Comparison of ENCODE assay signal across 19 cellular contexts in genomic region chr7:158444501-158445420, GRCh38.
DNase-seq lines count a peak whose midpoint lies in the region; ATAC-seq, FAIRE-seq and TF ChIP-seq lines count a peak whose summit lies in the region.
"Had no signal": no experiment of that assay in that cellular context is flagged by ENCODE, and none has a peak within 500 bp of the region (broad histone marks: within the 10 kb centered on the region; RNA-seq: fewer than 3 reads in every experiment).

No MANE protein-coding gene starts in this region.

- H3K9ac ChIP-seq in SK-N-SH (no peak overlapping the region), H1 (replicated peaks in 1 of 4; ENCODE audit: extremely low read depth in 1 of 4, low read depth in 3 of 4, low read length in 3 of 4) (no peak overlapping the region)

- 0 out of 2 replicates have a peak overlapping the region, but pooled peaks have one; percentile 60 for H2BK12ac ChIP-seq in H1 (ENCODE audit: low read depth, low read length)

- peaks cover 19% of the 10 kb centered on the region; the same call in 1 of the 2 replicates for H3K23me2 ChIP-seq in H1 (ENCODE audit: low read depth, low read length)

- peaks cover 0 to 26% of the 10 kb centered on the region in 2 experiments; a peak in 1 of 4 replicates for H3K4me1 ChIP-seq in SK-N-SH (ENCODE audit: control insufficient read depth in 1 of 2, insufficient read depth in 2 of 2, low read depth in 1 of 2, low read length in 1 of 2)
- H3K4me1 ChIP-seq in H1 (replicated peaks in 1 of 4; ENCODE audit: control insufficient read depth in 3 of 4, insufficient read depth in 4 of 4, low read length in 3 of 4) = peaks cover 0 to 7% (median 0%) of the 10 kb centered on the region in 4 experiments; a peak in 4 of 7 replicates
- H3K4me1 ChIP-seq: BE2C had no signal

- TF ChIP-seq EP300 in SK-N-SH (IDR thresholded peaks at IDR 0.05; ENCODE audit: borderline replicate concordance in 1 of 2, low read depth in 1 of 2, low read length in 1 of 2) = no peak
- no peak for TF ChIP-seq EP300 in H1 (IDR thresholded peaks at IDR 0.05; ENCODE audit: borderline replicate concordance in 1 of 2, low read depth in 2 of 2, low read length in 2 of 2)

- 52% methylated on average over 25 of the region's 25 CpGs for WGBS in SK-N-SH (ENCODE audit: low lambda C conversion rate)
- WGBS in H1 (ENCODE audit: extremely low coverage in 1 of 2, insufficient coverage in 1 of 2, insufficient read length in 1 of 2, insufficient replicate concordance in 2 of 2, low coverage in 1 of 2, low lambda C conversion rate in 2 of 2, missing lambda C conversion rate in 1 of 2), 2 experiments = 82% methylated on average over 23 of the region's 25 CpGs; no CpG with 5 or more reads in 1 of the 2 experiments

- H3K14ac ChIP-seq in H1 (ENCODE audit: insufficient read length) = no peak overlapping the region

- H3F3A ChIP-seq in SK-N-SH (replicated peaks; ENCODE audit: insufficient read depth) = no peaks in the 10 kb centered on the region

- no peak overlapping the region for H2BK120ac ChIP-seq in H1 (replicated peaks; ENCODE audit: low read depth, low read length)

- H3K79me2 ChIP-seq in SK-N-SH (ENCODE audit: insufficient read depth) = no peaks in the 10 kb centered on the region
- H3K79me2 ChIP-seq in H1 (ENCODE audit: control insufficient read depth in 1 of 2, insufficient read depth in 2 of 2, low read length in 2 of 2) = no peaks in the 10 kb centered on the region

- TF ChIP-seq RAD21 in SK-N-SH (IDR thresholded peaks at IDR 0.05; ENCODE audit: low read length) (no peak), H1 (IDR thresholded peaks at IDR 0.05 in 1 of 2, conservative IDR thresholded peaks at IDR 0.05 in 1 of 2; ENCODE audit: low read depth in 2 of 2, low read length in 2 of 2) (no peak; a peak in 1 of 4 replicates)

- H3K4me2 ChIP-seq in SK-N-SH = no peak overlapping the region
- no peak overlapping the region for H3K4me2 ChIP-seq in H1 (ENCODE audit: insufficient read depth in 1 of 2, low read depth in 2 of 2, low read length in 2 of 2)

- DNase-seq in SK-N-SH = peak; percentile 68
- DNase-seq in H7 = peak; percentile 77
- DNase-seq in H1 (ENCODE audit: low read depth in 1 of 2, low spot score in 2 of 2) = no peak
- DNase-seq in osteocyte (ENCODE audit: extremely low spot score, unreplicated experiment) = peak; percentile 82
- no peak for DNase-seq in NCI-H82 treated with DMSO at 0.1 percent for 48 hours (lab: John Stamatoyannopoulos, UW; ENCODE audit: unreplicated experiment)
- DNase-seq in OCI-M2 (lab: John Stamatoyannopoulos, UW; ENCODE audit: unreplicated experiment) = no peak
- DNase-seq: 8988T, BE2C, DMS79, KBM-7, NCI-H146, NCI-H2081, NCI-H510A, NCI-H82, SHP77 had no signal

- no peak overlapping the region for H4K5ac ChIP-seq in H1 (ENCODE audit: insufficient read length, low read depth, low read length)

- H3K4me3 ChIP-seq in SK-N-SH (ENCODE audit: low read depth in 2 of 2, low read length in 1 of 2) (no peak overlapping the region), H7 (ENCODE audit: insufficient read depth, low read depth, low read length) (no peak overlapping the region), H1 (ENCODE audit: extremely low read depth in 1 of 4, insufficient read depth in 2 of 4, low read depth in 3 of 4, low read length in 4 of 4) (no peak overlapping the region)

- no peak overlapping the region for H3K23ac ChIP-seq in H1 (ENCODE audit: insufficient read length)

- no peak for ATAC-seq in SK-N-SH treated with all-trans-retinoic acid at 6 μM for 48 hours
- ATAC-seq in GM21717 (IDR thresholded peaks at IDR 0.05; ENCODE audit: unreplicated experiment) = no peak
- ATAC-seq: CD8-positive, alpha-beta T cell had no signal

- H3K4me3 Mint-ChIP-seq in osteocyte (ENCODE audit: unreplicated experiment) = no peak overlapping the region
- H3K4me3 Mint-ChIP-seq: CD8-positive, alpha-beta T cell had no signal

- no peak overlapping the region for H3K27ac Mint-ChIP-seq in osteocyte (ENCODE audit: unreplicated experiment)
- H3K27ac Mint-ChIP-seq: CD8-positive, alpha-beta T cell had no signal

- FAIRE-seq in H1 (lab: Jason Lieb, UNC) = no peak
- FAIRE-seq: RCC 7860 had no signal

- H3K9me3 ChIP-seq in SK-N-SH (no peaks in the 10 kb centered on the region), H1 (ENCODE audit: insufficient read depth in 2 of 2, low read depth in 1 of 2, low read length in 1 of 2) (peaks cover 0 to 10% of the 10 kb centered on the region in 2 experiments; a peak in 1 of 4 replicates)
- H3K9me3 ChIP-seq: BE2C had no signal

- peaks cover 17% of the 10 kb centered on the region for H3K9me3 Mint-ChIP-seq in osteocyte (ENCODE audit: unreplicated experiment)

- POLR2A ChIA-PET in SK-N-SH (lab: Yijun Ruan, JAX) = no interaction called here
- POLR2A ChIA-PET in H1 (lab: Charles Lee; ENCODE audit: partially characterized antibody) = interaction anchor here (0.7 to 1.1 kb wide), 3 partner anchors 23 to 82 kb away, joined by 3 read pairs; no protein-coding TSS in a partner anchor

- no peaks in the 10 kb centered on the region for H3K4me1 Mint-ChIP-seq in osteocyte (ENCODE audit: unreplicated experiment)

- H3K27me3 Mint-ChIP-seq in osteocyte (ENCODE audit: unreplicated experiment) = no peaks in the 10 kb centered on the region

- no peak overlapping the region for H2AFZ ChIP-seq in SK-N-SH (ENCODE audit: low read depth)
- H2AFZ ChIP-seq in H1 (ENCODE audit: low read length) = no peak overlapping the region

- H4K91ac ChIP-seq in H1 (replicated peaks; ENCODE audit: insufficient read length, low read length) = peak overlapping the region; percentile 57

- H2AK5ac ChIP-seq in H1 (ENCODE audit: low read depth, low read length) = no peak overlapping the region

- H3K18ac ChIP-seq in H1 (ENCODE audit: extremely low read depth, low read length) = no peak overlapping the region

- H3K27ac ChIP-seq in SK-N-SH (ENCODE audit: low read depth in 2 of 2, low read length in 1 of 2) = no peak overlapping the region; a peak in 1 of 4 replicates
- H3K27ac ChIP-seq in H1 (ENCODE audit: low read depth, low read length) = no peak overlapping the region

- H3K27me3 ChIP-seq in SK-N-SH (ENCODE audit: insufficient read depth) (no peaks in the 10 kb centered on the region), H7 (ENCODE audit: control insufficient read depth, insufficient read depth, low read length) (no peaks in the 10 kb centered on the region), H1 (replicated peaks in 1 of 4; ENCODE audit: control insufficient read depth in 3 of 4, extremely low read depth in 1 of 4, insufficient read depth in 3 of 4, low read length in 3 of 4) (no peaks in the 10 kb centered on the region)
- H3K27me3 ChIP-seq: BE2C had no signal

- no peaks in the 10 kb centered on the region for H3K79me1 ChIP-seq in H1 (ENCODE audit: low read depth, low read length)

- CTCF ChIA-PET in SK-N-SH (lab: Yijun Ruan, JAX) (interaction anchor here (1.5 to 2.8 kb wide), 3 partner anchors 12 to 35 kb away, joined by 3 to 8 read pairs (median 4); no protein-coding TSS in a partner anchor), H1 (lab: Charles Lee; ENCODE audit: partially characterized antibody) (interaction anchor here (0.8 to 2.0 kb wide), 5 partner anchors 21 to 203 kb away, joined by 3 to 4 read pairs (median 3); no protein-coding TSS in a partner anchor)

- H4K20me1 ChIP-seq in SK-N-SH (ENCODE audit: insufficient read depth) (no peaks in the 10 kb centered on the region), H1 (replicated peaks in 1 of 2; ENCODE audit: control insufficient read depth in 1 of 2, insufficient read depth in 2 of 2, low read length in 2 of 2) (peaks cover 0 to 8% of the 10 kb centered on the region in 2 experiments)

- H2BK5ac ChIP-seq in H1 (ENCODE audit: low read depth, low read length) = 0 out of 2 replicates have a peak overlapping the region, but pooled peaks have one; percentile 35

- no peaks in the 10 kb centered on the region for H3K36me3 Mint-ChIP-seq in osteocyte (ENCODE audit: unreplicated experiment)
- H3K36me3 Mint-ChIP-seq: CD8-positive, alpha-beta T cell had no signal

- no peak overlapping the region for H2BK20ac ChIP-seq in H1 (ENCODE audit: low read length)

- TF ChIP-seq POLR2A in H1 (IDR thresholded peaks at IDR 0.05; ENCODE audit: control extremely low read depth in 1 of 2, low read depth in 2 of 2, low read length in 2 of 2) = no peak

- no peaks in the 10 kb centered on the region for H3K9me2 ChIP-seq in SK-N-SH

- no peak overlapping the region for H3K4ac ChIP-seq in H1 (replicated peaks; ENCODE audit: insufficient read length, low read depth, low read length)

- H4K8ac ChIP-seq in H1 (ENCODE audit: extremely low read depth, insufficient read depth, low read length) = peak overlapping the region; percentile 82

- no peaks in the 10 kb centered on the region for H3K36me3 ChIP-seq in SK-N-SH (replicated peaks in 1 of 2; ENCODE audit: control insufficient read depth in 1 of 2, insufficient read depth in 2 of 2, low read length in 1 of 2)
- H3K36me3 ChIP-seq in H7 (replicated peaks; ENCODE audit: control insufficient read depth, insufficient read depth, low read length) = no peaks in the 10 kb centered on the region
- H3K36me3 ChIP-seq in H1 (ENCODE audit: control insufficient read depth in 2 of 4, insufficient read depth in 4 of 4, low read length in 3 of 4) = no peaks in the 10 kb centered on the region
- H3K36me3 ChIP-seq: BE2C had no signal

- 0 out of 2 replicates have a peak overlapping the region, but pooled peaks have one; percentile 46 for H2BK15ac ChIP-seq in H1 (ENCODE audit: low read length)

- TF ChIP-seq CTCF in SK-N-SH (IDR thresholded peaks at IDR 0.05) (no peak), H1 (IDR thresholded peaks at IDR 0.05; ENCODE audit: control extremely low read depth in 1 of 3, insufficient read depth in 1 of 3, low read depth in 1 of 3, low read length in 3 of 3) (no peak), osteocyte (IDR thresholded peaks at IDR 0.05) (no peak)

- no peak overlapping the region for H3K56ac ChIP-seq in H1 (replicated peaks; ENCODE audit: insufficient read length, low read depth, low read length)

TF ChIP-seq in SK-N-SH, 30 proteins besides CTCF, POLR2A, EP300 and RAD21 (continues in another document):
- TF ChIP-seq YY1 (IDR thresholded peaks at IDR 0.05; ENCODE audit: low read depth) (no peak), EZH2phosphoT487 (IDR thresholded peaks at IDR 0.05; ENCODE audit: borderline replicate concordance, low read depth) (no peak), MXI1 (IDR thresholded peaks at IDR 0.05; ENCODE audit: low read depth, low read length) (no peak), NFIC (IDR thresholded peaks at IDR 0.05; ENCODE audit: borderline replicate concordance) (no peak)

TF ChIP-seq in SK-N-SH treated with all-trans-retinoic acid at 6 μM for 48 hours, 23 proteins besides CTCF, POLR2A, EP300 and RAD21 (continues in another document):
- TF ChIP-seq ESRRG (CRISPR knock-in tag; IDR thresholded peaks at IDR 0.05) (no peak), SNAI2 (CRISPR knock-in tag; IDR thresholded peaks at IDR 0.05) (no peak), PPARA (CRISPR knock-in tag; IDR thresholded peaks at IDR 0.05; ENCODE audit: borderline replicate concordance) (no peak), ISL1 (CRISPR knock-in tag; IDR thresholded peaks at IDR 0.05) (no peak)

TF ChIP-seq in H1, 55 proteins besides CTCF, POLR2A, EP300 and RAD21 (continues in another document):
- TF ChIP-seq ZNF274 (IDR thresholded peaks at IDR 0.05; ENCODE audit: borderline replicate concordance, extremely low read depth, low read length) (no peak), BACH1 (IDR thresholded peaks at IDR 0.05; ENCODE audit: low read length) (no peak), CHD2 (IDR thresholded peaks at IDR 0.05; ENCODE audit: low read length) (no peak), RBBP5 (IDR thresholded peaks at IDR 0.05; ENCODE audit: borderline replicate concordance, low read depth, low read length) (no peak)

Comparison
In these comparisons a context has a peak if more than half of its experiments do, and no peak if none do; other contexts are left out.
1. DNase-seq: peak in SK-N-SH (single experiment), H7 (single experiment) and osteocyte (single experiment); none in H1 (0 of 2), NCI-H82 treated with DMSO at 0.1 percent for 48 hours (single experiment) and OCI-M2 (single experiment).